In genomic region chrX:80430826-80431501, GRCh38 we compare ENCODE assay signal across 16 cellular contexts. TPM values are rescaled to one million over a fixed set of nuclear protein-coding genes. Genes with fewer than 3 reads are reported as not detected.
DNase-seq lines count a peak whose midpoint lies in the region; ATAC-seq, FAIRE-seq and TF ChIP-seq lines count a peak whose summit lies in the region.
"Had no signal": no experiment of that assay in that cellular context is flagged by ENCODE, and none has a peak within 500 bp of the region (broad histone marks: within the 10 kb centered on the region; RNA-seq: fewer than 3 reads in every experiment).

No MANE protein-coding gene starts in this region.

- POLR2A ChIA-PET in PC-3 (lab: Charles Lee; ENCODE audit: unreplicated experiment), result no interaction called here

- no peaks in the 10 kb centered on the region for H3K79me2 ChIP-seq in PC-3 (ENCODE audit: low read length)

- H3F3A ChIP-seq in PC-3 (ENCODE audit: low read length, unreplicated experiment), result no peaks in the 10 kb centered on the region

- no peak overlapping the region for H2AFZ ChIP-seq in PC-3 (ENCODE audit: low read length)

- H3K9ac ChIP-seq in PC-3 (ENCODE audit: low read length), result no peak overlapping the region

- DNase-seq in GM06990 (ENCODE audit: extremely low read depth, insufficient read length), result no peak
- peak; percentile 1 for DNase-seq in H54 (ENCODE audit: insufficient read length, low spot score)
- DNase-seq in PC-3, result peak; percentile 9
- DNase-seq in foreskin melanocyte, result peak; percentile 55
- DNase-seq in NCI-H1105 (lab: John Stamatoyannopoulos, UW), result no peak
- DNase-seq in MG63, result no peak
- no peak for DNase-seq in left ventricle myocardium inferior
- DNase-seq: activated naive CD8-positive, alpha-beta T cell treated with anti-CD3 and anti-CD28 coated beads, Interleukin-2, amount 50 U/mL, for 24 hours; colonic mucosa; foreskin fibroblast; NCI-H2029; T-helper 9 cell; testis had no signal

- TF ChIP-seq POLR2A in H54 (IDR thresholded peaks at IDR 0.05; ENCODE audit: low read depth, low read length), result no peak

- H3K4me2 ChIP-seq in PC-3 (ENCODE audit: low read length), result no peak overlapping the region

- H3K9me2 ChIP-seq in PC-3 (replicated peaks; ENCODE audit: low read length), result no peaks in the 10 kb centered on the region

- FAIRE-seq in H54 (lab: Jason Lieb, UNC), result no peak
- FAIRE-seq: RCC 7860 had no signal

- H3K27ac ChIP-seq in PC-3 (ENCODE audit: low read length) (no peak overlapping the region), left ventricle myocardium inferior (replicated peaks) (no peak overlapping the region)
- H3K27ac ChIP-seq: colonic mucosa had no signal

- no peaks in the 10 kb centered on the region for H3K4me1 ChIP-seq in PC-3 (ENCODE audit: insufficient read depth, low read length)
- no peaks in the 10 kb centered on the region for H3K4me1 ChIP-seq in left ventricle myocardium inferior
- H3K4me1 ChIP-seq: colonic mucosa, HAP-1, testis had no signal

- no peak for ATAC-seq in PC-3
- ATAC-seq: activated naive CD8-positive, alpha-beta T cell treated with anti-CD3 and anti-CD28 coated beads, Interleukin-2, amount 50 U/mL, for 24 hours; natural killer cell treated with Interleukin-12 subunit alpha and Interleukin-12 subunit beta and Interleukin-15 and Interleukin-18, amount 100 ng/mL, for 72 hours had no signal

- no peaks in the 10 kb centered on the region for H3K27me3 ChIP-seq in GM06990 (replicated peaks; ENCODE audit: control insufficient read depth, insufficient read depth, low read length)
- H3K27me3 ChIP-seq in PC-3 (ENCODE audit: low read length), result no peaks in the 10 kb centered on the region
- no peaks in the 10 kb centered on the region for H3K27me3 ChIP-seq in MG63
- H3K27me3 ChIP-seq in left ventricle myocardium inferior (ENCODE audit: low read depth), result no peaks in the 10 kb centered on the region
- H3K27me3 ChIP-seq: colonic mucosa, testis had no signal

- H3K4me3 ChIP-seq in GM06990 (replicated peaks; ENCODE audit: low read depth, low read length) (no peak overlapping the region), PC-3 (ENCODE audit: low read length) (no peak overlapping the region), MG63 (no peak overlapping the region), left ventricle myocardium inferior (no peak overlapping the region)
- H3K4me3 ChIP-seq: colonic mucosa, HAP-1, testis had no signal

- CTCF ChIA-PET in PC-3 (lab: Charles Lee), result no interaction called here

- intact Hi-C loops in PC-3 (cut with micrococcal nuclease), result loop anchor here (1.0 kb wide), 1 partner anchor 147 kb away; no protein-coding TSS in a partner anchor
- intact Hi-C loops in left ventricle myocardium inferior (cut with micrococcal nuclease), result no loop called here

- H3K36me3 ChIP-seq in GM06990 (ENCODE audit: control insufficient read depth, insufficient read depth, low read length) (no peaks in the 10 kb centered on the region), PC-3 (ENCODE audit: low read depth, low read length) (no peaks in the 10 kb centered on the region), MG63 (no peaks in the 10 kb centered on the region), left ventricle myocardium inferior (no peaks in the 10 kb centered on the region)
- H3K36me3 ChIP-seq: colonic mucosa, HAP-1 had no signal

- no TSS peak for BruUV-seq in PC-3 (replicated peaks; lab: Mats Ljungman, UMichigan)

- H3K9me3 ChIP-seq in PC-3 (ENCODE audit: low read length) (no peaks in the 10 kb centered on the region), MG63 (no peaks in the 10 kb centered on the region), left ventricle myocardium inferior (replicated peaks) (no peaks in the 10 kb centered on the region)
- H3K9me3 ChIP-seq: colonic mucosa, HAP-1, testis had no signal

- peak; percentile 41 for TF ChIP-seq CTCF in GM06990 (IDR thresholded peaks at IDR 0.05; ENCODE audit: insufficient read depth, low read length, poor library complexity, severe bottlenecking)
- TF ChIP-seq CTCF in PC-3 (conservative IDR thresholded peaks at IDR 0.05; ENCODE audit: low read depth, low read length), result peak; percentile 45
- no peak for TF ChIP-seq CTCF in left ventricle myocardium inferior (IDR thresholded peaks at IDR 0.05; ENCODE audit: borderline replicate concordance)

- H4K20me1 ChIP-seq in PC-3 (ENCODE audit: low read length), result no peaks in the 10 kb centered on the region

RNA-seq across cellular contexts. Expression of gene TENT5D, which starts 10.7 kb away (rescaled TPM):
- 0.04 and 0.12 TPM in 2 replicates for total RNA-seq in PC-3 (2014; rRNA removed)
- not detected in 2 replicates for total RNA-seq in MG63 (2014; rRNA removed; shearing (Covaris generic); ENCODE audit: low replicate concordance)
- total RNA-seq in left ventricle myocardium inferior, result not detected
- total RNA-seq: colonic mucosa; natural killer cell treated with Interleukin-12 subunit alpha and Interleukin-12 subunit beta and Interleukin-15 and Interleukin-18, amount 100 ng/mL, for 72 hours had no signal

Comparison
In these comparisons a context has a peak if more than half of its experiments do, and no peak if none do; other contexts are left out.
1. DNase-seq: peak in H54 (single experiment), PC-3 (single experiment) and foreskin melanocyte (single experiment); none in GM06990 (single experiment), NCI-H1105 (single experiment), MG63 (single experiment) and left ventricle myocardium inferior (single experiment).